22 cellular contexts compared by ENCODE assay signal in genomic region chr5:2249442-2249841, GRCh38.
DNase-seq lines count a peak whose midpoint lies in the region; ATAC-seq and TF ChIP-seq lines count a peak whose summit lies in the region.
"Had no signal": no experiment of that assay in that cellular context is flagged by ENCODE, and none has a peak within 500 bp of the region (broad histone marks: within the 10 kb centered on the region; RNA-seq: fewer than 3 reads in every experiment).

No MANE protein-coding gene starts in this region.

- intact Hi-C loops in cardiac septum (cut with DNase I) (no loop called here), upper lobe of right lung (cut with DNase I) (no loop called here)

- no peak overlapping the region for H3K4me3 ChIP-seq in right atrium auricular region
- H3K4me3 ChIP-seq in neuronal stem cell (ENCODE audit: low read length in 2 of 2) = no peak overlapping the region
- H3K4me3 ChIP-seq in upper lobe of right lung = no peak overlapping the region
- H3K4me3 ChIP-seq: A549, GM12878 had no signal

- H3K9me3 ChIP-seq in right atrium auricular region (peaks cover 0 to 6% of the 10 kb centered on the region in 2 donors), neuronal stem cell (replicated peaks in 1 of 2; ENCODE audit: control insufficient read depth in 2 of 2, insufficient read depth in 1 of 2, low read depth in 1 of 2, low read length in 2 of 2) (peaks cover 0 to 3% of the 10 kb centered on the region in 2 donors), upper lobe of right lung (no peaks in the 10 kb centered on the region)
- H3K9me3 ChIP-seq: A549 had no signal

- H4K8ac ChIP-seq in neuronal stem cell (ENCODE audit: low read depth, low read length) = no peak overlapping the region

- H3K14ac ChIP-seq in neuronal stem cell (ENCODE audit: low read length) = no peak overlapping the region

- H3K4ac ChIP-seq in neuronal stem cell (ENCODE audit: low read length) = no peak overlapping the region

- TF ChIP-seq CTCF in right atrium auricular region (IDR thresholded peaks at IDR 0.05) = no peak
- TF ChIP-seq CTCF in upper lobe of right lung (IDR thresholded peaks at IDR 0.05) = no peak

- H2AK5ac ChIP-seq in neuronal stem cell (ENCODE audit: low read depth, low read length) = peak overlapping the region; percentile 34

- H2BK12ac ChIP-seq in neuronal stem cell (ENCODE audit: low read length) = no peak overlapping the region

- peak overlapping the region; percentile 46 for H2BK5ac ChIP-seq in neuronal stem cell (ENCODE audit: low read length)

- H2AFZ ChIP-seq in neuronal stem cell (ENCODE audit: low read length) = no peak overlapping the region

- H2BK15ac ChIP-seq in neuronal stem cell (ENCODE audit: low read length) = no peak overlapping the region

- no CpG with 5 or more reads among the region's 10 CpGs for WGBS in neuronal stem cell (ENCODE audit: extremely low coverage in 2 of 2, insufficient read length in 2 of 2, insufficient replicate concordance in 1 of 2), 2 donors

- H3K9ac ChIP-seq in neuronal stem cell (ENCODE audit: low read depth, low read length, poor library complexity) = no peak overlapping the region

- H3K79me1 ChIP-seq in neuronal stem cell (ENCODE audit: low read depth, low read length) = no peaks in the 10 kb centered on the region

- H3K23ac ChIP-seq in neuronal stem cell (ENCODE audit: low read depth, low read length, poor library complexity) = peak overlapping the region; percentile 48

- no peak overlapping the region for H3K27ac ChIP-seq in right atrium auricular region
- H3K27ac ChIP-seq in neuronal stem cell (replicated peaks; ENCODE audit: low read length) = no peak overlapping the region
- no peak overlapping the region for H3K27ac ChIP-seq in upper lobe of right lung
- H3K27ac ChIP-seq: 22Rv1, A549 had no signal

- H3K4me2 ChIP-seq in neuronal stem cell (ENCODE audit: insufficient read depth, low read length, poor library complexity, severe bottlenecking) = no peak overlapping the region
- H3K4me2 ChIP-seq: A549 had no signal

- H2BK120ac ChIP-seq in neuronal stem cell (ENCODE audit: low read depth, low read length) = peak overlapping the region; percentile 52

- ATAC-seq in upper lobe of right lung = no peak
- no peak for ATAC-seq in GM18519 (IDR thresholded peaks at IDR 0.05; ENCODE audit: low FRiP score, unreplicated experiment)
- ATAC-seq: A549, GM12878 had no signal

- peak overlapping the region; percentile 80 for H3K18ac ChIP-seq in neuronal stem cell (ENCODE audit: low read length)

- peak; percentile 54 for DNase-seq in right atrium auricular region (ENCODE audit: low spot score)
- DNase-seq in cardiac septum (ENCODE audit: low spot score) = no peak
- DNase-seq in neuronal stem cell (ENCODE audit: low spot score) = no peak
- peak; percentile 49 for DNase-seq in upper lobe of right lung
- no peak for DNase-seq in middle frontal gyrus (ENCODE audit: extremely low spot score, low spot score)
- DNase-seq: AML-193; C1 segment of cervical spinal cord; CD4-positive, alpha-beta memory T cell; CD4-positive, CD25-positive, alpha-beta regulatory T cell; CD8-positive, alpha-beta memory T cell; COR-L47; DMS 273 treated with DMSO at 0.1 percent for 48 hours; DMS153; DMS53; DMS79; DND-41; EL; GDM1 had no signal

- H4K91ac ChIP-seq in neuronal stem cell (ENCODE audit: low read depth, low read length, poor library complexity) = no peak overlapping the region

- H3K36me3 ChIP-seq in right atrium auricular region (no peaks in the 10 kb centered on the region), neuronal stem cell (replicated peaks in 1 of 2; ENCODE audit: control insufficient read depth in 2 of 2, insufficient read depth in 2 of 2, low read length in 2 of 2) (no peaks in the 10 kb centered on the region), upper lobe of right lung (no peaks in the 10 kb centered on the region)

- H3K27me3 ChIP-seq in right atrium auricular region = no peaks in the 10 kb centered on the region
- H3K27me3 ChIP-seq in neuronal stem cell (ENCODE audit: control insufficient read depth in 3 of 3, insufficient read depth in 3 of 3, low read depth in 1 of 3, low read length in 3 of 3) = no peaks in the 10 kb centered on the region
- H3K27me3 ChIP-seq in upper lobe of right lung = no peaks in the 10 kb centered on the region

- no peaks in the 10 kb centered on the region for H3K4me1 ChIP-seq in right atrium auricular region
- H3K4me1 ChIP-seq in neuronal stem cell (ENCODE audit: control insufficient read depth in 2 of 2, insufficient read depth in 1 of 2, low read depth in 1 of 2, low read length in 2 of 2) = peaks cover 1 to 8% of the 10 kb centered on the region in 2 donors
- no peaks in the 10 kb centered on the region for H3K4me1 ChIP-seq in upper lobe of right lung
- H3K4me1 ChIP-seq: A549 had no signal

Comparison
In these comparisons a context has a peak if more than half of its experiments do, and no peak if none do; other contexts are left out.
1. DNase-seq: peak in right atrium auricular region (single experiment) and upper lobe of right lung (single experiment); none in cardiac septum (single experiment), neuronal stem cell (single experiment) and middle frontal gyrus (single experiment).